Comparison of ENCODE assay signal across 10 cellular contexts in genomic region chr2:219285894-219286425, GRCh38. TPM values are rescaled to one million over a fixed set of nuclear protein-coding genes. Genes with fewer than 3 reads are reported as not detected.
DNase-seq lines count a peak whose midpoint lies in the region; ATAC-seq and TF ChIP-seq lines count a peak whose summit lies in the region.
"Had no signal": no experiment of that assay in that cellular context is flagged by ENCODE, and none has a peak within 500 bp of the region (broad histone marks: within the 10 kb centered on the region; RNA-seq: fewer than 3 reads in every experiment).

No MANE protein-coding gene starts in this region.

- intact Hi-C loops in breast epithelium (cut with DNase I; ENCODE audit: low total_unique reads) = no loop called here

- TF ChIP-seq POLR2A in breast epithelium (IDR thresholded peaks at IDR 0.05) = no peak
- no peak for TF ChIP-seq POLR2A in GM18505 (IDR thresholded peaks at IDR 0.05; ENCODE audit: borderline replicate concordance, extremely low read depth, insufficient read depth, insufficient read length)

- peaks cover 10 to 13% of the 10 kb centered on the region in 2 donors for H3K4me1 ChIP-seq in breast epithelium

- peak; percentile 13 for DNase-seq in NCI-H2196 (lab: John Stamatoyannopoulos, UW; ENCODE audit: unreplicated experiment)
- no peak for DNase-seq in NCI-H2196 treated with DMSO at 0.1 percent for 48 hours (lab: John Stamatoyannopoulos, UW; ENCODE audit: unreplicated experiment)
- peak in 1 of 2 donors; percentile 64 for DNase-seq in breast epithelium (ENCODE audit: low spot score in 2 of 2)
- DNase-seq in immature natural killer cell = no peak
- no peak for DNase-seq in stimulated activated CD4-positive, alpha-beta T cell treated with anti-CD3 and anti-CD28 coated beads, Interleukin-2, amount 100 ng/mL, for 24 hours
- DNase-seq: KG1 had no signal

- ATAC-seq in GM18520 (IDR thresholded peaks at IDR 0.05; ENCODE audit: unreplicated experiment) = no peak
- ATAC-seq in GM18505 (IDR thresholded peaks at IDR 0.05; ENCODE audit: unreplicated experiment) = no peak

- peaks cover 4 to 16% of the 10 kb centered on the region in 2 donors for H3K4me1 Mint-ChIP-seq in immature natural killer cell

- H3K9me3 Mint-ChIP-seq in immature natural killer cell = no peaks in the 10 kb centered on the region

- H3K4me3 Mint-ChIP-seq in immature natural killer cell = no peak overlapping the region

- H3K27ac ChIP-seq in breast epithelium = peak overlapping the region; percentile 61 to 89
- peak overlapping the region; percentile 100 for H3K27ac ChIP-seq in temporal lobe (ENCODE audit: low read depth, low read length)

- peaks cover 3 to 27% (median 7%) of the 10 kb centered on the region in 3 donors for H3K36me3 Mint-ChIP-seq in immature natural killer cell

- H3K27me3 ChIP-seq in breast epithelium = no peaks in the 10 kb centered on the region

- H3K4me3 ChIP-seq in breast epithelium = peak overlapping the region in 1 of 3 donors; percentile 47
- H3K4me3 ChIP-seq: A549 had no signal

- peak overlapping the region in 4 of 6 donors; percentile 18 to 78 (median 60) for H3K27ac Mint-ChIP-seq in immature natural killer cell

- no peaks in the 10 kb centered on the region for H3K36me3 ChIP-seq in breast epithelium

- no peaks in the 10 kb centered on the region for H3K9me3 ChIP-seq in breast epithelium
- H3K9me3 ChIP-seq: A549 had no signal

- H3K27me3 Mint-ChIP-seq in immature natural killer cell (ENCODE audit: low read depth in 3 of 3) = peaks cover 0 to 2% (median 2%) of the 10 kb centered on the region in 3 donors

- TF ChIP-seq CTCF in breast epithelium (IDR thresholded peaks at IDR 0.05) = no peak

RNA-seq across cellular contexts. Expression of gene DNAJB2, which starts 6.8 kb away (rescaled TPM):
- total RNA-seq in breast epithelium (10 to 100 TPM; 49.9 to 88.3 (median 59.0) TPM), temporal lobe (81.1 TPM)
- 1 to 10 TPM; 2.8 to 3.6 (median 2.9) TPM for polyA plus RNA-seq in immature natural killer cell

RNA-seq across cellular contexts. Expression of gene PTPRN, which starts 23.2 kb away (rescaled TPM):
- under 1 TPM in 2 of 3 donors, not detected in 1; 0.33 to 0.44 TPM for total RNA-seq in breast epithelium
- under 1 TPM in 1 of 3 donors, not detected in 2; 0.41 TPM for polyA plus RNA-seq in immature natural killer cell
- 32.7 TPM for total RNA-seq in temporal lobe

RNA-seq across cellular contexts. Expression of gene TUBA4A, which starts 32.2 kb away (rescaled TPM):
- total RNA-seq in breast epithelium (10 to 100 TPM in 2 of 3 donors, 1 to 10 TPM in 1; 5.4 to 73.3 (median 48.8) TPM), temporal lobe (2.5 TPM)
- 100 to 1,000 TPM in 2 of 3 donors, 10 to 100 TPM in 1; 88.6 to 137 (median 124) TPM for polyA plus RNA-seq in immature natural killer cell

RNA-seq across cellular contexts. Expression of gene TUBA4B, which starts 32.9 kb away (rescaled TPM):
- total RNA-seq in breast epithelium (under 1 TPM in 1 of 3 donors, not detected in 2; 0.16 TPM), temporal lobe (not detected)
- not detected for polyA plus RNA-seq in immature natural killer cell

RNA-seq across cellular contexts. Expression of gene STK16, which starts 40.7 kb away (rescaled TPM):
- 10 to 100 TPM; 13.1 to 18.1 (median 16.4) TPM for total RNA-seq in breast epithelium
- 10 to 100 TPM; 26.8 to 35.3 (median 27.6) TPM for polyA plus RNA-seq in immature natural killer cell
- total RNA-seq in temporal lobe = 13.0 TPM

Comparison
In these comparisons a context has a peak if more than half of its experiments do, and no peak if none do; other contexts are left out.
1. RNA of gene PTPRN, which starts 23.2 kb away (total RNA-seq): 32.7 TPM in temporal lobe (single experiment); 0.33 to 0.44 TPM in breast epithelium; every median in the first group is over 10 times any median in the second.